Comparison of ENCODE assay signal across 25 cellular contexts in genomic region chr7:149725916-149726315, GRCh38. TPM values are rescaled to one million over a fixed set of nuclear protein-coding genes. Genes with fewer than 3 reads are reported as not detected.
A peak's percentile ranks its signal among the peaks of the same experiment; 100 is the strongest.
DNase-seq lines count a peak whose midpoint lies in the region; ATAC-seq, FAIRE-seq and TF ChIP-seq lines count a peak whose summit lies in the region.
"Had no signal": no experiment of that assay in that cellular context is flagged by ENCODE, and none has a peak within 500 bp of the region (broad histone marks: within the 10 kb centered on the region; RNA-seq: fewer than 3 reads in every experiment).

No MANE protein-coding gene starts in this region.

- peak overlapping the region in 6 of 11 experiments; percentile 23 to 67 (median 51); a peak in 5 of 22 replicates for H3K9ac ChIP-seq in BLaER1 treated with 17β-estradiol and CSF1 and Interleukin-3, amounts not matched to agents 10 nM and 100 nM
- H3K9ac ChIP-seq in K562 (ENCODE audit: insufficient read depth in 1 of 2, low read depth in 2 of 2, low read length in 2 of 2) = no peak overlapping the region

- DNase-seq in K562 (ENCODE audit: extremely low read depth in 1 of 4, low spot score in 3 of 4) (no peak), lower lobe of right lung (peak; percentile 28), AG20443 (ENCODE audit: low spot score) (no peak)
- DNase-seq in stimulated activated effector memory CD8-positive, alpha-beta T cell treated with anti-CD3 and anti-CD28 coated beads, Interleukin-12 subunit alpha, Interleukin-12 subunit beta, amount 100 ng/mL, for 72 hours (ENCODE audit: low spot score in 2 of 2) = no peak
- DNase-seq: BE2C; Caco-2; CD4-positive, alpha-beta memory T cell; DMS 273 treated with DMSO at 0.1 percent for 48 hours; DMS79 treated with DMSO at 0.1 percent for 48 hours; HCEC 1CT; IMR-90; NCI-H1105 treated with DMSO at 0.1 percent for 48 hours; NCI-H1694; NCI-H2081 treated with DMSO at 0.1 percent for 48 hours; NCI-H446; NCI-H526; OCI-M1 had no signal

- no peak for TF ChIP-seq EP300 in K562 (IDR thresholded peaks at IDR 0.05; ENCODE audit: low read length)

- peaks cover 3% of the 10 kb centered on the region for H3K9me1 ChIP-seq in K562 (ENCODE audit: control insufficient read depth, insufficient read depth, low read length)

- in situ Hi-C loops in K562 (cut with MboI) = no loop called here

- no peak overlapping the region for H2AFZ ChIP-seq in K562 (ENCODE audit: low read depth, low read length)
- H2AFZ ChIP-seq: GM23338 had no signal

- WGBS in K562 (ENCODE audit: insufficient coverage, low coverage, missing lambda C conversion rate) = 56% methylated on average over 6 of the region's 6 CpGs

- H3K36me3 Mint-ChIP-seq in stimulated activated effector memory CD8-positive, alpha-beta T cell treated with anti-CD3 and anti-CD28 coated beads, Interleukin-12 subunit alpha, Interleukin-12 subunit beta, amount 100 ng/mL, for 72 hours = peaks cover 51% of the 10 kb centered on the region

- peak overlapping the region in 1 of 10 experiments; percentile 11; a peak in 1 of 20 replicates for H3K4me3 ChIP-seq in BLaER1 treated with 17β-estradiol and CSF1 and Interleukin-3, amounts not matched to agents 10 nM and 100 nM
- no peak overlapping the region for H3K4me3 ChIP-seq in K562
- H3K4me3 ChIP-seq in lower lobe of right lung = no peak overlapping the region
- H3K4me3 ChIP-seq: A549, GM12878, GM23338, SJSA1 had no signal

- H3K4me1 Mint-ChIP-seq in stimulated activated effector memory CD8-positive, alpha-beta T cell treated with anti-CD3 and anti-CD28 coated beads, Interleukin-12 subunit alpha, Interleukin-12 subunit beta, amount 100 ng/mL, for 72 hours = no peaks in the 10 kb centered on the region
- H3K4me1 Mint-ChIP-seq: CD4-positive, alpha-beta memory T cell; GM23338 had no signal

- no peak overlapping the region for H3K4me3 Mint-ChIP-seq in stimulated activated effector memory CD8-positive, alpha-beta T cell treated with anti-CD3 and anti-CD28 coated beads, Interleukin-12 subunit alpha, Interleukin-12 subunit beta, amount 100 ng/mL, for 72 hours
- H3K4me3 Mint-ChIP-seq: CD4-positive, alpha-beta memory T cell; GM23338 had no signal

- ATAC-seq in K562 = no peak
- no peak for ATAC-seq in lower lobe of right lung
- no peak for ATAC-seq in stimulated activated effector memory CD8-positive, alpha-beta T cell treated with anti-CD3 and anti-CD28 coated beads, Interleukin-12 subunit alpha, Interleukin-12 subunit beta, amount 100 ng/mL, for 72 hours
- ATAC-seq in GM21717 (IDR thresholded peaks at IDR 0.05; ENCODE audit: unreplicated experiment) = no peak
- ATAC-seq in GM21360 (IDR thresholded peaks at IDR 0.05; ENCODE audit: unreplicated experiment) = no peak
- ATAC-seq: A549, GM12878, GM23338 had no signal

- peak overlapping the region in 7 of 11 experiments; percentile 2 to 91 (median 41); a peak in 11 of 22 replicates for H3K4me2 ChIP-seq in BLaER1 treated with 17β-estradiol and CSF1 and Interleukin-3, amounts not matched to agents 10 nM and 100 nM
- H3K4me2 ChIP-seq in K562 (ENCODE audit: insufficient read depth, low read length) = no peak overlapping the region
- H3K4me2 ChIP-seq: A549, GM23338 had no signal

- TF ChIP-seq POLR2A in K562 (conservative IDR thresholded peaks at IDR 0.05) = no peak

- H3K9me3 Mint-ChIP-seq in stimulated activated effector memory CD8-positive, alpha-beta T cell treated with anti-CD3 and anti-CD28 coated beads, Interleukin-12 subunit alpha, Interleukin-12 subunit beta, amount 100 ng/mL, for 72 hours = no peaks in the 10 kb centered on the region
- H3K9me3 Mint-ChIP-seq: CD4-positive, alpha-beta memory T cell; GM23338 had no signal

- H3K27ac ChIP-seq in BLaER1 treated with 17β-estradiol and CSF1 and Interleukin-3, amounts not matched to agents 10 nM and 100 nM = peak overlapping the region in 9 of 11 experiments; percentile 27 to 72 (median 60); a peak in 12 of 22 replicates
- H3K27ac ChIP-seq in K562 (ENCODE audit: extremely low read depth, low read depth, low read length) (no peak overlapping the region), lower lobe of right lung (no peak overlapping the region)
- H3K27ac ChIP-seq: A549, SJSA1 had no signal

- no peaks in the 10 kb centered on the region for H3K27me3 ChIP-seq in BLaER1 treated with 17β-estradiol and CSF1 and Interleukin-3, amounts not matched to agents 10 nM and 100 nM
- H3K27me3 ChIP-seq in K562 (ENCODE audit: control insufficient read depth in 2 of 2, insufficient read depth in 2 of 2, low read length in 2 of 2) (no peaks in the 10 kb centered on the region), lower lobe of right lung (ENCODE audit: low read depth) (no peaks in the 10 kb centered on the region)
- H3K27me3 ChIP-seq: BE2C, SJSA1 had no signal

- intact Hi-C loops in K562 (cut with micrococcal nuclease) = no loop called here
- intact Hi-C loops in lower lobe of right lung (cut with DNase I) = no loop called here

- no peaks in the 10 kb centered on the region for H3K79me2 ChIP-seq in K562 (ENCODE audit: control insufficient read depth, insufficient read depth, low read length)

- POLR2A ChIA-PET in K562 (lab: Yijun Ruan, JAX) = interaction anchor here (1.0 kb wide), 1 partner anchor 87 kb away, joined by 4 read pairs; no protein-coding TSS in a partner anchor

- CTCF ChIA-PET in K562 (lab: Yijun Ruan, JAX; ENCODE audit: low intra/inter-chr PET ratio) = no interaction called here

- H3K27ac Mint-ChIP-seq in stimulated activated effector memory CD8-positive, alpha-beta T cell treated with anti-CD3 and anti-CD28 coated beads, Interleukin-12 subunit alpha, Interleukin-12 subunit beta, amount 100 ng/mL, for 72 hours = peak overlapping the region; percentile 12
- H3K27ac Mint-ChIP-seq: CD4-positive, alpha-beta memory T cell; GM23338 had no signal

- H4K20me1 ChIP-seq in BLaER1 treated with 17β-estradiol and CSF1 and Interleukin-3, amounts not matched to agents 10 nM and 100 nM = peaks cover 0 to 25% (median 0%) of the 10 kb centered on the region in 11 experiments; a peak in 7 of 22 replicates
- H4K20me1 ChIP-seq in K562 (replicated peaks; ENCODE audit: control insufficient read depth, insufficient read depth, low read length) = peaks cover 4% of the 10 kb centered on the region; the same call in 1 of the 2 replicates

- TF ChIP-seq RAD21 in K562 (CRISPR knock-in tag; conservative IDR thresholded peaks at IDR 0.05 in 1 of 2, IDR thresholded peaks at IDR 0.05 in 1 of 2) = no peak

- BruUV-seq in K562 (replicated peaks; lab: Mats Ljungman, UMichigan) = no TSS peak

- H3K36me3 ChIP-seq in BLaER1 treated with 17β-estradiol and CSF1 and Interleukin-3, amounts not matched to agents 10 nM and 100 nM = peaks cover 80 to 100% (median 99%) of the 10 kb centered on the region in 11 experiments
- H3K36me3 ChIP-seq in K562 (ENCODE audit: control insufficient read depth, insufficient read depth, low read length) (peaks cover 94% of the 10 kb centered on the region; the same call in 2 of the 3 replicates), lower lobe of right lung (peaks cover 98% of the 10 kb centered on the region)

- no peak for TF ChIP-seq CTCF in K562 (IDR thresholded peaks at IDR 0.05 in 2 of 3, conservative IDR thresholded peaks at IDR 0.05 in 1 of 3; ENCODE audit: insufficient read depth in 2 of 3, low read depth in 1 of 3, low read length in 3 of 3)
- TF ChIP-seq CTCF in lower lobe of right lung (IDR thresholded peaks at IDR 0.05) = no peak

- H3K4me1 ChIP-seq in BLaER1 treated with 17β-estradiol and CSF1 and Interleukin-3, amounts not matched to agents 10 nM and 100 nM = peaks cover 12 to 47% (median 17%) of the 10 kb centered on the region in 10 experiments; a peak in 19 of 20 replicates
- peaks cover 2 to 21% of the 10 kb centered on the region in 2 experiments; a peak in 4 of 5 replicates for H3K4me1 ChIP-seq in K562 (replicated peaks in 1 of 2; ENCODE audit: control insufficient read depth in 2 of 2, insufficient read depth in 2 of 2, low read length in 2 of 2)
- H3K4me1 ChIP-seq in lower lobe of right lung = no peaks in the 10 kb centered on the region
- H3K4me1 ChIP-seq: A549, Caco-2, SJSA1 had no signal

- H3K9me3 ChIP-seq in BLaER1 treated with 17β-estradiol and CSF1 and Interleukin-3, amounts not matched to agents 10 nM and 100 nM (replicated peaks in 1 of 11) = no peaks in the 10 kb centered on the region
- H3K9me3 ChIP-seq in K562 (replicated peaks; ENCODE audit: control insufficient read depth, insufficient read depth, low read depth, low read length) (no peaks in the 10 kb centered on the region), lower lobe of right lung (no peaks in the 10 kb centered on the region)
- H3K9me3 ChIP-seq: A549, BE2C, Caco-2, SJSA1 had no signal

- FAIRE-seq in K562 (lab: Jason Lieb, UNC) = no peak
- FAIRE-seq: A549, GM12878, RCC 7860 had no signal

TF ChIP-seq in K562, 482 proteins besides CTCF, POLR2A, EP300 and RAD21:
- TF ChIP-seq ZNF408 (CRISPR knock-in tag; IDR thresholded peaks at IDR 0.05; ENCODE audit: low read depth) (no peak), POLR2G (IDR thresholded peaks at IDR 0.05; ENCODE audit: low read depth, low read length) (peak; percentile 39; the same call in 1 of the 2 replicates)

RNA-seq across cellular contexts. Expression of gene ZNF467, which starts 47.5 kb away (rescaled TPM):
- total RNA-seq in K562 (2011; cell fraction: chromatin; rRNA removed; ENCODE audit: low replicate concordance) = 3.6 and 10.3 TPM in 2 replicates
- total RNA-seq in K562 (2011; cell fraction: nucleolus; rRNA removed) = 7.6 and 11.7 TPM in 2 replicates
- 5.1 and 5.6 TPM in 2 replicates for total RNA-seq in K562 (2011; cell fraction: nucleoplasm; rRNA removed)
- total RNA-seq in K562 (2014; rRNA removed) = 2.8 and 4.6 TPM in 2 replicates
- total RNA-seq in K562 (2014; rRNA removed; fragmentation: Illumina TruSeq; extraction: Trizol) = 0.80 and 1.3 TPM in 2 replicates
- total RNA-seq in K562 (2015; rRNA removed; fragmentation: Illumina TruSeq; extraction: Trizol) = 1.6 and 2.0 TPM in 2 replicates
- total RNA-seq in K562 (2021) = 14.2 and 16.2 TPM in 2 replicates
- polyA plus RNA-seq in K562 (2011; rRNA removed) = 2.4 and 3.9 TPM in 2 replicates
- 3.2 and 8.5 TPM in 2 replicates for polyA plus RNA-seq in K562 (2011; cell fraction: cytosol; rRNA removed)
- 17.0 and 31.8 TPM in 2 replicates for polyA plus RNA-seq in K562 (2011; cell fraction: nucleus; rRNA removed)
- 15.3 and 17.0 TPM in 2 replicates for polyA plus RNA-seq in K562 (2012)
- polyA plus RNA-seq in K562 (2014; fragmentation: Illumina TruSeq; extraction: Trizol) = 1.7 and 3.2 TPM in 2 replicates
- polyA plus RNA-seq in K562 (2014; fragmentation: Nextera tagmentation; extraction: Ambion mirVana) = under 1 TPM; 0.32 to 0.42 TPM
- polyA plus RNA-seq in K562 (2014; rRNA removed) = 6.6 and 8.3 TPM in 2 replicates
- polyA minus RNA-seq in K562 (2011; rRNA and poly(A)+ RNA removed) = 0.60 and 1.1 TPM in 2 replicates
- polyA minus RNA-seq in K562 (2011; cell fraction: cytosol; rRNA and poly(A)+ RNA removed) = 7.6 and 15.2 TPM in 2 replicates
- 3.4 and 4.0 TPM in 2 replicates for polyA minus RNA-seq in K562 (2011; cell fraction: nucleus; rRNA and poly(A)+ RNA removed)
- 23.0 TPM for total RNA-seq in lower lobe of right lung
- total RNA-seq: GM12878, IMR-90, SJSA1 had no signal
- polyA plus RNA-seq: GM12878 had no signal

Comparison
In these comparisons a context has a peak if more than half of its experiments do, and no peak if none do; other contexts are left out.
1. H3K27ac ChIP-seq: peak in BLaER1 treated with 17β-estradiol and CSF1 and Interleukin-3, amounts not matched to agents 10 nM and 100 nM (9 of 11); none in K562 (single experiment) and lower lobe of right lung (single experiment).
2. H3K9ac ChIP-seq: peak in BLaER1 treated with 17β-estradiol and CSF1 and Interleukin-3, amounts not matched to agents 10 nM and 100 nM (6 of 11); none in K562 (0 of 2).